In the genomic region with DNA sequence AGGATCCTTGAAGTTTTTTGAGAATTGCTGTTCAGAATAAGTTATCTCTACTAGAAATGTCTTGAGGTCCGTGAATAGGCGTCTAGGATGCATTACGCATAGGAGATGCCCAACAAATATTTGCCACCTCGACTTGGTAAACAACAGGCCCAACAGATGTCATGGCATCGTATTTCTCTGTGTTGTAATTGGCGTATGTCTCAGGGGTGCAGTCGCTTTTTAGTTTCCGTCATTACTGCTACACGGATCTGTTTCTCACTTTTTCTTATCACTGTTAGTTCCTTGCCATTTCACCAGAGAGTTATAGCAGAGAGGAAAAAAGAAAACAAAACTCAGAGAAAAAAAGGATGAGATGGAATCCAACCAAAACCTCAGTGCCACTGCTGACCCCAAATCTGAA, we compare ENCODE assay signal across 17 cellular contexts.
DNase-seq lines count a peak whose midpoint lies in the region; ATAC-seq and TF ChIP-seq lines count a peak whose summit lies in the region.
"Had no signal": no experiment of that assay in that cellular context is flagged by ENCODE, and none has a peak within 500 bp of the region (broad histone marks: within the 10 kb centered on the region; RNA-seq: fewer than 3 reads in every experiment).

No MANE protein-coding gene starts in this region.

- no peak overlapping the region for H3K18ac ChIP-seq in trophoblast cell (ENCODE audit: low read length)

- H2AFZ ChIP-seq in trophoblast cell (ENCODE audit: insufficient read depth, low read length, poor library complexity): no peak overlapping the region

- H3K36me3 Mint-ChIP-seq in activated T-cell treated with anti-CD3 and anti-CD28 coated beads, Interleukin-2, amount 50 U/mL, for 24 hours (ENCODE audit: low read depth): no peaks in the 10 kb centered on the region
- H3K36me3 Mint-ChIP-seq in T-cell: no peaks in the 10 kb centered on the region
- H3K36me3 Mint-ChIP-seq: WTC11 had no signal

- no peak overlapping the region for H3K4ac ChIP-seq in trophoblast cell (ENCODE audit: low read depth, low read length)

- CTCF ChIA-PET in T-cell (lab: Charles Lee): interaction anchor here in 1 of 2 donors (0.6 to 1.1 kb wide), 4 partner anchors 13 to 610 kb away, joined by 3 to 8 read pairs (median 4); no protein-coding TSS in a partner anchor

- no peak overlapping the region for H4K91ac ChIP-seq in trophoblast cell (ENCODE audit: low read depth, low read length)

- H3K4me1 ChIP-seq in colonic mucosa (no peaks in the 10 kb centered on the region), spleen (peaks cover 16 to 100% (median 71%) of the 10 kb centered on the region in 6 donors), trophoblast cell (ENCODE audit: control insufficient read depth in 1 of 2, insufficient read depth in 2 of 2, low read length in 2 of 2) (no peaks in the 10 kb centered on the region)

- no peak overlapping the region for H2BK120ac ChIP-seq in trophoblast cell (ENCODE audit: insufficient read depth, low read length, poor library complexity)

- WGBS in spleen, 5 donors: 69 to 79% (median 78%) methylated on average over 9 of the region's 9 CpGs
- no CpG with 5 or more reads among the region's 9 CpGs for WGBS in trophoblast cell (ENCODE audit: extremely low coverage, insufficient coverage, insufficient read length)

- no peak overlapping the region for H4K12ac ChIP-seq in trophoblast cell (ENCODE audit: low read depth, low read length)

- TF ChIP-seq POLR2A in spleen (IDR thresholded peaks at IDR 0.05): no peak

- H3K9me3 Mint-ChIP-seq in activated T-cell treated with anti-CD3 and anti-CD28 coated beads, Interleukin-2, amount 50 U/mL, for 24 hours: peaks cover 2% of the 10 kb centered on the region
- peaks cover 0 to 5% (median 0%) of the 10 kb centered on the region in 3 donors for H3K9me3 Mint-ChIP-seq in T-cell
- H3K9me3 Mint-ChIP-seq: dendritic cell treated with granulocyte-macrophage colony-stimulating factor and Interleukin-4, amounts not matched to agents 40 ng/mL and 50 ng/mL, for 4 days; WTC11 had no signal

- intact Hi-C loops in colonic mucosa (cut with DNase I): no loop called here
- intact Hi-C loops in spleen (cut with DNase I; ENCODE audit: low total_unique reads): no loop called here

- no peak overlapping the region for H2BK12ac ChIP-seq in trophoblast cell (ENCODE audit: low read length)

- no peak overlapping the region for H3K4me2 ChIP-seq in trophoblast cell (ENCODE audit: low read length)
- H3K4me2 ChIP-seq: A549 had no signal

- H4K8ac ChIP-seq in trophoblast cell (ENCODE audit: low read depth, low read length): no peak overlapping the region

- peak overlapping the region; percentile 67 for H3K27ac Mint-ChIP-seq in activated T-cell treated with anti-CD3 and anti-CD28 coated beads, Interleukin-2, amount 50 U/mL, for 24 hours
- peak overlapping the region; percentile 99 for H3K27ac Mint-ChIP-seq in T-cell
- H3K27ac Mint-ChIP-seq: dendritic cell treated with granulocyte-macrophage colony-stimulating factor and Interleukin-4, amounts not matched to agents 40 ng/mL and 50 ng/mL, for 4 days; WTC11 had no signal

- H3K4me3 Mint-ChIP-seq in activated T-cell treated with anti-CD3 and anti-CD28 coated beads, Interleukin-2, amount 50 U/mL, for 24 hours: peak overlapping the region; percentile 49
- H3K4me3 Mint-ChIP-seq in T-cell: peak overlapping the region in 2 of 3 donors; percentile 37 to 76
- H3K4me3 Mint-ChIP-seq: dendritic cell treated with granulocyte-macrophage colony-stimulating factor and Interleukin-4, amounts not matched to agents 40 ng/mL and 50 ng/mL, for 4 days; WTC11 had no signal

- no peaks in the 10 kb centered on the region for H3K27me3 Mint-ChIP-seq in activated T-cell treated with anti-CD3 and anti-CD28 coated beads, Interleukin-2, amount 50 U/mL, for 24 hours
- no peaks in the 10 kb centered on the region for H3K27me3 Mint-ChIP-seq in T-cell
- H3K27me3 Mint-ChIP-seq: dendritic cell treated with granulocyte-macrophage colony-stimulating factor and Interleukin-4, amounts not matched to agents 40 ng/mL and 50 ng/mL, for 4 days had no signal

- DNase-seq in activated T-cell treated with anti-CD3 and anti-CD28 coated beads, Interleukin-2, amount 50 U/mL, for 24 hours: no peak
- DNase-seq in activated T-cell treated with anti-CD3 and anti-CD28 coated beads, Interleukin-2, amount 50 U/mL, for 1 hour: no peak
- DNase-seq in T-cell (peak in 5 of 34 experiments; percentile 7 to 46 (median 15)), colonic mucosa (no peak), spleen (no peak), trophoblast cell (no peak)
- DNase-seq in effector CD8-positive, alpha-beta T cell (lab: John Stamatoyannopoulos, UW): no peak
- DNase-seq: GOT3, heart left ventricle, NCI-H748 treated with DMSO at 0.1 percent for 48 hours, occipital lobe had no signal

- no peak overlapping the region for H3K14ac ChIP-seq in trophoblast cell (ENCODE audit: low read length)

- POLR2A ChIA-PET in T-cell (lab: Charles Lee): interaction anchor here in 1 of 2 donors (0.7 kb wide), 1 partner anchor 72 kb away, joined by 3 read pairs; no protein-coding TSS in a partner anchor

- H3K79me2 ChIP-seq in trophoblast cell (ENCODE audit: control insufficient read depth, insufficient read depth, low read length, poor library complexity): no peaks in the 10 kb centered on the region

- no peaks in the 10 kb centered on the region for H3K79me1 ChIP-seq in trophoblast cell (ENCODE audit: low read length)

- no peak overlapping the region for H2AK5ac ChIP-seq in trophoblast cell (ENCODE audit: low read length)

- H3K4me3 ChIP-seq in colonic mucosa: no peak overlapping the region
- no peak overlapping the region for H3K4me3 ChIP-seq in spleen
- no peak overlapping the region for H3K4me3 ChIP-seq in trophoblast cell (ENCODE audit: low read depth, low read length)
- H3K4me3 ChIP-seq: A549, esophagus muscularis mucosa, heart left ventricle had no signal

- H3K9ac ChIP-seq in colonic mucosa (ENCODE audit: low read depth in 2 of 2, low read length in 2 of 2) (no peak overlapping the region), trophoblast cell (ENCODE audit: low read length) (no peak overlapping the region)

- H3K9me3 ChIP-seq in colonic mucosa (no peaks in the 10 kb centered on the region), spleen (no peaks in the 10 kb centered on the region), trophoblast cell (ENCODE audit: insufficient read depth, low read depth, low read length) (no peaks in the 10 kb centered on the region)
- H3K9me3 ChIP-seq: A549, esophagus muscularis mucosa, heart left ventricle had no signal

- TF ChIP-seq CTCF in colonic mucosa (IDR thresholded peaks at IDR 0.05) (no peak), spleen (IDR thresholded peaks at IDR 0.05 in 8 of 11, conservative IDR thresholded peaks at IDR 0.05 in 3 of 11) (no peak)

- H3K27ac ChIP-seq in colonic mucosa (peak overlapping the region; percentile 32), spleen (peak overlapping the region; percentile 58 to 88 (median 80)), trophoblast cell (ENCODE audit: low read depth, low read length) (no peak overlapping the region)
- H3K27ac ChIP-seq: A549, esophagus muscularis mucosa had no signal

- ATAC-seq in T-cell (replicated peaks in 1 of 4) (peak in 1 of 4 experiments; percentile 31), HG03095 (IDR thresholded peaks at IDR 0.05; ENCODE audit: unreplicated experiment) (no peak)
- ATAC-seq: A549, sciatic nerve had no signal

- H3K27me3 ChIP-seq in colonic mucosa (no peaks in the 10 kb centered on the region), spleen (replicated peaks in 1 of 7) (peaks cover 0 to 15% (median 0%) of the 10 kb centered on the region in 7 donors), trophoblast cell (ENCODE audit: insufficient read depth, low read length) (no peaks in the 10 kb centered on the region)

- H3K36me3 ChIP-seq in colonic mucosa (no peaks in the 10 kb centered on the region), spleen (no peaks in the 10 kb centered on the region), trophoblast cell (ENCODE audit: control insufficient read depth in 1 of 2, insufficient read depth in 2 of 2, low read length in 2 of 2) (no peaks in the 10 kb centered on the region)
- H3K36me3 ChIP-seq: esophagus muscularis mucosa, heart left ventricle had no signal

- no peak overlapping the region for H2BK5ac ChIP-seq in trophoblast cell (ENCODE audit: low read depth, low read length, poor library complexity)

- no peak overlapping the region for H3K23ac ChIP-seq in trophoblast cell (ENCODE audit: low read length)

- peaks cover 82% of the 10 kb centered on the region for H3K4me1 Mint-ChIP-seq in activated T-cell treated with anti-CD3 and anti-CD28 coated beads, Interleukin-2, amount 50 U/mL, for 24 hours (ENCODE audit: low read depth)
- peaks cover 84 to 97% (median 88%) of the 10 kb centered on the region in 3 donors for H3K4me1 Mint-ChIP-seq in T-cell
